16 cellular contexts compared by ENCODE assay signal in the genomic region with DNA sequence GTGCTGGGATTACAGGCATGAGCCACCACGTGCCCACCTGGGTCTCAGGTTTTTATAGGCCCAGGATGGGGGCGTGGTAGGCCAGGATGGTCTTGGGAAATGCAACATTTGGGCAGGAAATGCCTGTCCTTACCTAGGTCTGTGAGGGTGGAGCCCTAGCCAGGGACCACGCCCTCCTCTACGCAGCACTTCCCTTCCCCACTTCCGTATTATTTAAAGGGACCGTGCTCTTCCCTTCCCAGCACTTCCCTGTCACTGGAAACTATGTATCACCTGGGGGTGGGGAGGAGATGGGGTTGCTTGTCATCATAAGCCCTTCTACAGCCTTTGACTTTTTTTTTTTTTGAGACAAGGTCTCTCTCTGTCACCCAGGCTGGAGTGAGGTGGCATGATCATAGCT.
DNase-seq lines count a peak whose midpoint lies in the region; ATAC-seq, FAIRE-seq and TF ChIP-seq lines count a peak whose summit lies in the region.
"Had no signal": no experiment of that assay in that cellular context is flagged by ENCODE, and none has a peak within 500 bp of the region (broad histone marks: within the 10 kb centered on the region; RNA-seq: fewer than 3 reads in every experiment).

No MANE protein-coding gene starts in this region.

- no peak overlapping the region for H3K4me2 ChIP-seq in H9 (ENCODE audit: insufficient read depth, insufficient read length, low read length)
- no peak overlapping the region for H3K4me2 ChIP-seq in keratinocyte (ENCODE audit: control insufficient read depth, extremely low read depth, insufficient read depth, low read depth, low read length)
- H3K4me2 ChIP-seq: BLaER1 treated with 17β-estradiol and CSF1 and Interleukin-3, amounts not matched to agents 10 nM and 100 nM; GM23338 had no signal

- H3K4me1 ChIP-seq in H9 (ENCODE audit: insufficient read depth, low read length) (no peaks in the 10 kb centered on the region; the same call in 1 of the 2 replicates), keratinocyte (ENCODE audit: control insufficient read depth, extremely low read depth, insufficient read depth, low read length) (peaks cover 13% of the 10 kb centered on the region), kidney (ENCODE audit: control insufficient read depth in 1 of 2, insufficient read depth in 1 of 2, low read depth in 1 of 2, low read length in 2 of 2) (peaks cover 0 to 5% of the 10 kb centered on the region in 2 donors)
- H3K4me1 ChIP-seq: BLaER1 treated with 17β-estradiol and CSF1 and Interleukin-3, amounts not matched to agents 10 nM and 100 nM had no signal

- H3K9me3 Mint-ChIP-seq in H9 (peaks cover 2% of the 10 kb centered on the region in 2 experiments; a peak in 1 of 5 replicates), WTC11 (peaks cover 14% of the 10 kb centered on the region)
- no peaks in the 10 kb centered on the region for H3K9me3 Mint-ChIP-seq in activated CD8-positive, alpha-beta T cell treated with anti-CD3 and anti-CD28 coated beads, Interleukin-2, amount 10 ng/mL, durations not matched to agents 7 days and 5 days (ENCODE audit: insufficient read depth)

- no peaks in the 10 kb centered on the region for H3K36me3 ChIP-seq in keratinocyte (ENCODE audit: control insufficient read depth in 2 of 2, extremely low read depth in 1 of 2, insufficient read depth in 2 of 2, low read length in 2 of 2)
- no peaks in the 10 kb centered on the region for H3K36me3 ChIP-seq in kidney (ENCODE audit: control insufficient read depth in 1 of 2, insufficient read depth in 2 of 2, low read length in 2 of 2)
- H3K36me3 ChIP-seq: BLaER1 treated with 17β-estradiol and CSF1 and Interleukin-3, amounts not matched to agents 10 nM and 100 nM had no signal

- no peak overlapping the region for H3T11ph ChIP-seq in H9 (ENCODE audit: low read length)

- H2BK5ac ChIP-seq in H9 (ENCODE audit: insufficient read length, low read length) = no peak overlapping the region

- no peak overlapping the region for H3K27ac ChIP-seq in H9 (ENCODE audit: insufficient read length, low read depth, low read length)
- H3K27ac ChIP-seq in keratinocyte (ENCODE audit: control insufficient read depth, insufficient read depth, low read length) = no peak overlapping the region
- no peak overlapping the region for H3K27ac ChIP-seq in kidney (ENCODE audit: low read depth in 2 of 2, low read length in 2 of 2)
- H3K27ac ChIP-seq: 22Rv1; BLaER1 treated with 17β-estradiol and CSF1 and Interleukin-3, amounts not matched to agents 10 nM and 100 nM had no signal

- H3K79me2 ChIP-seq in H9 (ENCODE audit: insufficient read depth, low read length) (no peaks in the 10 kb centered on the region), keratinocyte (ENCODE audit: control insufficient read depth, insufficient read depth, low read length) (no peaks in the 10 kb centered on the region)

- H4K20me1 ChIP-seq in H9 (ENCODE audit: control insufficient read depth, insufficient read depth, insufficient read length) (no peaks in the 10 kb centered on the region), keratinocyte (ENCODE audit: control insufficient read depth, extremely low read depth, insufficient read depth, low read length) (no peaks in the 10 kb centered on the region)

- no peak overlapping the region for H3K4ac ChIP-seq in H9 (ENCODE audit: low read depth, low read length)

- H3K23me2 ChIP-seq in H9 (ENCODE audit: insufficient read length, low read depth, low read length, poor library complexity, severe bottlenecking) = no peaks in the 10 kb centered on the region

- no peak overlapping the region for H2AFZ ChIP-seq in H9 (ENCODE audit: low read length)
- no peak overlapping the region for H2AFZ ChIP-seq in keratinocyte (ENCODE audit: control insufficient read depth, low read length)
- H2AFZ ChIP-seq: GM23338 had no signal

- CTCF ChIA-PET in WTC11 (lab: Charles Lee) = no interaction called here
- CTCF ChIA-PET in activated CD8-positive, alpha-beta T cell treated with anti-CD3 and anti-CD28 coated beads, Interleukin-2, amount 10 ng/mL, durations not matched to agents 7 days and 5 days (lab: Charles Lee) = no interaction called here

- ATAC-seq in WTC11 = no peak
- ATAC-seq in activated CD8-positive, alpha-beta T cell treated with anti-CD3 and anti-CD28 coated beads, Interleukin-2, amount 10 ng/mL, durations not matched to agents 7 days and 5 days = no peak
- ATAC-seq: GM23338 had no signal

- POLR2A ChIA-PET in WTC11 (lab: Charles Lee) = no interaction called here
- POLR2A ChIA-PET in activated CD8-positive, alpha-beta T cell treated with anti-CD3 and anti-CD28 coated beads, Interleukin-2, amount 10 ng/mL, durations not matched to agents 7 days and 5 days (lab: Charles Lee) = no interaction called here

- H3K9me1 ChIP-seq in keratinocyte (ENCODE audit: control insufficient read depth, extremely low read depth, insufficient read depth, low read length) = no peaks in the 10 kb centered on the region

- H3K23ac ChIP-seq in H9 (ENCODE audit: insufficient read length, low read depth, low read length) = no peak overlapping the region

- no peak overlapping the region for H4K5ac ChIP-seq in H9 (ENCODE audit: insufficient read length, low read depth, low read length)

- H2BK20ac ChIP-seq in H9 (ENCODE audit: low read depth, low read length, poor library complexity, severe bottlenecking) = no peak overlapping the region

- DNase-seq in NCI-H748 (lab: John Stamatoyannopoulos, UW; ENCODE audit: unreplicated experiment) (peak; percentile 25), NCI-H748 treated with DMSO at 0.1 percent for 48 hours (lab: John Stamatoyannopoulos, UW) (no peak), H9 (peak; percentile 36), WTC11 (ENCODE audit: low spot score) (no peak), keratinocyte (ENCODE audit: low read depth, low spot score) (peak; percentile 35), DMS53 (lab: John Stamatoyannopoulos, UW) (no peak), kidney (no peak)
- DNase-seq in activated CD8-positive, alpha-beta T cell treated with anti-CD3 and anti-CD28 coated beads, Interleukin-2, amount 10 ng/mL, durations not matched to agents 7 days and 5 days = no peak
- DNase-seq: ACHN; CD4-positive, CD25-positive, alpha-beta regulatory T cell; H7; HFFc6 had no signal

- H2AK5ac ChIP-seq in H9 (ENCODE audit: insufficient read length, low read length) = no peak overlapping the region

- dilution Hi-C loops in keratinocyte (cut with MboI; ENCODE audit: extremely low pct_ligation_motif_present, low sequenced_read_pairs) = no loop called here

- WGBS in H9 (ENCODE audit: extremely low coverage, insufficient read length, low lambda C conversion rate) = no CpG with 5 or more reads among the region's 6 CpGs

- TF ChIP-seq CTCF in H9 (conservative IDR thresholded peaks at IDR 0.05) = no peak
- TF ChIP-seq CTCF in WTC11 (IDR thresholded peaks at IDR 0.05) = no peak
- no peak for TF ChIP-seq CTCF in keratinocyte (optimal IDR thresholded peaks at IDR 0.05 in 1 of 3, IDR thresholded peaks at IDR 0.05 in 1 of 3, conservative IDR thresholded peaks at IDR 0.05 in 1 of 3; ENCODE audit: extremely low read depth in 1 of 3, insufficient read depth in 2 of 3, low read length in 3 of 3)
- no peak for TF ChIP-seq CTCF in kidney (IDR thresholded peaks at IDR 0.05; ENCODE audit: borderline replicate concordance, extremely low read depth, insufficient read depth)

- H2BK120ac ChIP-seq in H9 (ENCODE audit: low read depth, low read length, poor library complexity, severe bottlenecking) = no peak overlapping the region

- no peaks in the 10 kb centered on the region for H3K9me3 ChIP-seq in H9 (ENCODE audit: control insufficient read depth, low read depth, low read length)
- H3K9me3 ChIP-seq in keratinocyte (ENCODE audit: control insufficient read depth, low read depth, low read length) = no peaks in the 10 kb centered on the region
- no peaks in the 10 kb centered on the region for H3K9me3 ChIP-seq in kidney (ENCODE audit: control insufficient read depth in 1 of 2, low read length in 2 of 2)

- no peak overlapping the region for H2BK15ac ChIP-seq in H9 (ENCODE audit: low read depth, low read length)

- H3K36me3 Mint-ChIP-seq in H9 (ENCODE audit: insufficient read depth in 1 of 3, low read depth in 3 of 3) (peaks cover 0 to 4% (median 0%) of the 10 kb centered on the region in 3 experiments; a peak in 3 of 7 replicates), WTC11 (peaks cover 13% of the 10 kb centered on the region)
- H3K36me3 Mint-ChIP-seq in activated CD8-positive, alpha-beta T cell treated with anti-CD3 and anti-CD28 coated beads, Interleukin-2, amount 10 ng/mL, durations not matched to agents 7 days and 5 days (ENCODE audit: low read depth) = no peaks in the 10 kb centered on the region
- H3K36me3 Mint-ChIP-seq: CD4-positive, CD25-positive, alpha-beta regulatory T cell had no signal

- H3K4me3 ChIP-seq in keratinocyte (ENCODE audit: control insufficient read depth in 2 of 3, extremely low read depth in 1 of 3, insufficient read depth in 2 of 3, low read depth in 1 of 3, low read length in 3 of 3) (no peak overlapping the region), kidney (ENCODE audit: low read length in 2 of 2) (no peak overlapping the region)
- H3K4me3 ChIP-seq: BLaER1 treated with 17β-estradiol and CSF1 and Interleukin-3, amounts not matched to agents 10 nM and 100 nM; GM23338 had no signal

- no peak overlapping the region for H3K18ac ChIP-seq in H9 (ENCODE audit: insufficient read length, low read depth, low read length)

- intact Hi-C loops in kidney (cut with DNase I) = no loop called here

- H3K56ac ChIP-seq in H9 (ENCODE audit: insufficient read length, low read depth, low read length) = no peak overlapping the region

- H4K91ac ChIP-seq in H9 (ENCODE audit: insufficient read length, low read depth, low read length) = no peak overlapping the region

- H3K9ac ChIP-seq in H9 (ENCODE audit: extremely low read depth, insufficient read length, low read length) (no peak overlapping the region), keratinocyte (ENCODE audit: control insufficient read depth, extremely low read depth, insufficient read depth, low read length) (no peak overlapping the region), kidney (ENCODE audit: low read length in 2 of 2) (no peak overlapping the region)
- H3K9ac ChIP-seq: BLaER1 treated with 17β-estradiol and CSF1 and Interleukin-3, amounts not matched to agents 10 nM and 100 nM had no signal

- H3K79me1 ChIP-seq in H9 (ENCODE audit: insufficient read depth, low read depth, low read length, poor library complexity, severe bottlenecking) = no peaks in the 10 kb centered on the region

- no peak overlapping the region for H4K8ac ChIP-seq in H9 (replicated peaks; ENCODE audit: insufficient read length, low read depth, low read length)

- H3K27ac Mint-ChIP-seq in H9 (peak overlapping the region in 1 of 3 experiments; percentile 86; a peak in 1 of 7 replicates), WTC11 (no peak overlapping the region)
- H3K27ac Mint-ChIP-seq in activated CD8-positive, alpha-beta T cell treated with anti-CD3 and anti-CD28 coated beads, Interleukin-2, amount 10 ng/mL, durations not matched to agents 7 days and 5 days = no peak overlapping the region
- H3K27ac Mint-ChIP-seq: CD4-positive, CD25-positive, alpha-beta regulatory T cell; GM23338; HFFc6 had no signal

- H3K27me3 ChIP-seq in H9 (ENCODE audit: insufficient read depth, low read length) (no peaks in the 10 kb centered on the region), keratinocyte (ENCODE audit: control insufficient read depth, extremely low read depth, insufficient read depth, low read length) (no peaks in the 10 kb centered on the region)

- FAIRE-seq in keratinocyte (lab: Jason Lieb, UNC) (no peak), kidney (lab: Jason Lieb, UNC) (no peak)
- FAIRE-seq: GM18507 had no signal

- peaks cover 2% of the 10 kb centered on the region for H3K27me3 Mint-ChIP-seq in H9 (ENCODE audit: low read depth)
- no peaks in the 10 kb centered on the region; the same call in 1 of the 2 replicates for H3K27me3 Mint-ChIP-seq in WTC11 (ENCODE audit: low read depth)
- H3K27me3 Mint-ChIP-seq in activated CD8-positive, alpha-beta T cell treated with anti-CD3 and anti-CD28 coated beads, Interleukin-2, amount 10 ng/mL, durations not matched to agents 7 days and 5 days (ENCODE audit: low read depth) = peaks cover 10% of the 10 kb centered on the region

- no peak overlapping the region for H2BK12ac ChIP-seq in H9 (ENCODE audit: insufficient read length, low read depth, low read length)

- H3K14ac ChIP-seq in H9 (ENCODE audit: insufficient read depth, low read length) = no peak overlapping the region

- peaks cover 4 to 17% of the 10 kb centered on the region in 2 experiments; a peak in 3 of 4 replicates for H3K4me1 Mint-ChIP-seq in H9
- H3K4me1 Mint-ChIP-seq in WTC11 = peaks cover 21% of the 10 kb centered on the region
- H3K4me1 Mint-ChIP-seq in activated CD8-positive, alpha-beta T cell treated with anti-CD3 and anti-CD28 coated beads, Interleukin-2, amount 10 ng/mL, durations not matched to agents 7 days and 5 days (ENCODE audit: low read depth) = no peaks in the 10 kb centered on the region
- H3K4me1 Mint-ChIP-seq: CD4-positive, CD25-positive, alpha-beta regulatory T cell had no signal

- no peak overlapping the region for H3K4me3 Mint-ChIP-seq in H9
- no peak overlapping the region for H3K4me3 Mint-ChIP-seq in WTC11
- H3K4me3 Mint-ChIP-seq in activated CD8-positive, alpha-beta T cell treated with anti-CD3 and anti-CD28 coated beads, Interleukin-2, amount 10 ng/mL, durations not matched to agents 7 days and 5 days = no peak overlapping the region
- H3K4me3 Mint-ChIP-seq: CD4-positive, CD25-positive, alpha-beta regulatory T cell; GM23338; HFFc6 had no signal

Comparison
In these comparisons a context has a peak if more than half of its experiments do, and no peak if none do; other contexts are left out.
1. DNase-seq: peak in NCI-H748 (single experiment), H9 (single experiment) and keratinocyte (single experiment); none in NCI-H748 treated with DMSO at 0.1 percent for 48 hours (single experiment), WTC11 (single experiment), activated CD8-positive, alpha-beta T cell treated with anti-CD3 and anti-CD28 coated beads, Interleukin-2, amount 10 ng/mL, durations not matched to agents 7 days and 5 days (single experiment), DMS53 (single experiment) and kidney (single experiment).